24 cellular contexts compared by ENCODE assay signal in genomic region chr19:30677702-30678101, GRCh38.
"Had no signal": no experiment of that assay in that cellular context is flagged by ENCODE, and none has a peak within 500 bp of the region (broad histone marks: within the 10 kb centered on the region; RNA-seq: fewer than 3 reads in every experiment).

No MANE protein-coding gene starts in this region.

- H3K9me3 Mint-ChIP-seq: dendritic cell treated with granulocyte-macrophage colony-stimulating factor and Interleukin-4, amounts not matched to agents 40 ng/mL and 50 ng/mL, for 4 days; effector memory CD8-positive, alpha-beta T cell; endodermal cell had no signal

- H3K9me3 ChIP-seq: colonic mucosa, esophagus muscularis mucosa, esophagus squamous epithelium, gastrocnemius medialis, gastroesophageal sphincter, heart left ventricle, heart right ventricle had no signal

- H3K27me3 ChIP-seq: dorsolateral prefrontal cortex, gastrocnemius medialis had no signal

- H3K36me3 ChIP-seq: colonic mucosa, esophagus muscularis mucosa, esophagus squamous epithelium, gastrocnemius medialis, gastroesophageal sphincter, heart left ventricle, heart right ventricle had no signal

- H3K4me3 Mint-ChIP-seq: dendritic cell treated with granulocyte-macrophage colony-stimulating factor and Interleukin-4, amounts not matched to agents 40 ng/mL and 50 ng/mL, for 4 days; effector memory CD8-positive, alpha-beta T cell; endodermal cell had no signal

- H3K4me1 ChIP-seq: colonic mucosa, foreskin keratinocyte, gastrocnemius medialis, heart left ventricle had no signal

- H3K27ac ChIP-seq: colonic mucosa, coronary artery, dorsolateral prefrontal cortex, epithelial cell of prostate, esophagus muscularis mucosa, esophagus squamous epithelium, foreskin keratinocyte, gastrocnemius medialis, gastroesophageal sphincter, heart left ventricle, heart right ventricle had no signal

- DNase-seq: colonic mucosa; cortex of kidney; dermis blood vessel endothelial cell; dorsolateral prefrontal cortex; effector CD4-positive, alpha-beta T cell; effector CD8-positive, alpha-beta T cell; effector memory CD4-positive, alpha-beta T cell; effector memory CD8-positive, alpha-beta T cell; endodermal cell; erythroblast; esophagus squamous epithelium; foreskin fibroblast; foreskin keratinocyte; foreskin melanocyte; gastrocnemius medialis; glutamatergic neuron; head of caudate nucleus; heart left ventricle; heart right ventricle had no signal

- H3K4me3 ChIP-seq: colonic mucosa, coronary artery, dorsolateral prefrontal cortex, esophagus muscularis mucosa, esophagus squamous epithelium, gastrocnemius medialis, gastroesophageal sphincter, heart left ventricle, heart right ventricle had no signal

- H3K27ac Mint-ChIP-seq: dendritic cell treated with granulocyte-macrophage colony-stimulating factor and Interleukin-4, amounts not matched to agents 40 ng/mL and 50 ng/mL, for 4 days; effector memory CD8-positive, alpha-beta T cell; endodermal cell had no signal
